In genomic region chr20:20837574-20838021, GRCh38 we compare ENCODE assay signal across 8 cellular contexts.
DNase-seq lines count a peak whose midpoint lies in the region; ATAC-seq, FAIRE-seq and TF ChIP-seq lines count a peak whose summit lies in the region.

No MANE protein-coding gene starts in this region.

- no peak overlapping the region for H3K4me2 ChIP-seq in DND-41 (ENCODE audit: insufficient read depth, low read length)

- H3K27ac ChIP-seq in DND-41 (ENCODE audit: low read length), result no peak overlapping the region
- no peak overlapping the region for H3K27ac ChIP-seq in Peyer's patch
- no peak overlapping the region for H3K27ac ChIP-seq in ascending aorta
- H3K27ac ChIP-seq in small intestine (ENCODE audit: low read depth in 1 of 2, low read length in 1 of 2), result no peak overlapping the region

- no peak overlapping the region for H3K9ac ChIP-seq in DND-41 (ENCODE audit: low read depth, low read length)

- 15 to 25% (median 23%) methylated on average over 19 of the region's 19 CpGs for WGBS in small intestine, 3 donors

- TF ChIP-seq CTCF in DND-41 (IDR thresholded peaks at IDR 0.05; ENCODE audit: borderline replicate concordance, extremely low read depth, low read length, poor library complexity, severe bottlenecking), result peak; percentile 68
- peak in 4 of 6 experiments; percentile 47 to 64 (median 61) for TF ChIP-seq CTCF in Peyer's patch (IDR thresholded peaks at IDR 0.05)
- peak in 2 of 3 experiments; percentile 41 to 61 for TF ChIP-seq CTCF in ascending aorta (IDR thresholded peaks at IDR 0.05)

- TF ChIP-seq POLR2A in Peyer's patch (IDR thresholded peaks at IDR 0.05), result no peak

- intact Hi-C loops in ascending aorta (cut with DNase I), result loop anchor here (5.0 kb wide), 1 partner anchor 670 kb away; no protein-coding TSS in a partner anchor

- H3K4me3 ChIP-seq in DND-41 (ENCODE audit: low read depth in 1 of 2, low read length in 2 of 2) (no peak overlapping the region), Peyer's patch (peak overlapping the region in 2 of 4 donors; percentile 16 to 32), ascending aorta (peak overlapping the region in 1 of 2 donors; percentile 40), small intestine (ENCODE audit: low read depth in 1 of 2, low read length in 2 of 2) (no peak overlapping the region)

- ATAC-seq in DND-41 (ENCODE audit: insufficient read depth, low read depth) (no peak), GM21423 (IDR thresholded peaks at IDR 0.05; ENCODE audit: unreplicated experiment) (no peak), HG02678 (IDR thresholded peaks at IDR 0.05; ENCODE audit: unreplicated experiment) (no peak)

- H3K36me3 ChIP-seq in DND-41 (ENCODE audit: insufficient read depth, low read length) (no peaks in the 10 kb centered on the region), Peyer's patch (no peaks in the 10 kb centered on the region), ascending aorta (no peaks in the 10 kb centered on the region), small intestine (ENCODE audit: control insufficient read depth in 2 of 2, insufficient read depth in 2 of 2, low read length in 2 of 2) (no peaks in the 10 kb centered on the region)

- H3K27me3 ChIP-seq in DND-41 (ENCODE audit: insufficient read depth, low read length, poor library complexity), result no peaks in the 10 kb centered on the region
- peaks cover 0 to 3% of the 10 kb centered on the region in 2 donors for H3K27me3 ChIP-seq in Peyer's patch
- H3K27me3 ChIP-seq in ascending aorta, result no peaks in the 10 kb centered on the region
- H3K27me3 ChIP-seq in small intestine (ENCODE audit: control insufficient read depth in 2 of 2, insufficient read depth in 2 of 2, low read length in 2 of 2), result peaks cover 2% of the 10 kb centered on the region in 2 donors

- no peaks in the 10 kb centered on the region for H4K20me1 ChIP-seq in DND-41 (ENCODE audit: insufficient read depth, low read length)

- H3K79me2 ChIP-seq in DND-41 (ENCODE audit: insufficient read depth, low read length), result no peaks in the 10 kb centered on the region

- no peak overlapping the region for H2AFZ ChIP-seq in DND-41 (ENCODE audit: low read depth, low read length)

- no peaks in the 10 kb centered on the region for H3K9me3 ChIP-seq in DND-41 (ENCODE audit: insufficient read depth, low read length, severe bottlenecking)
- no peaks in the 10 kb centered on the region for H3K9me3 ChIP-seq in Peyer's patch
- no peaks in the 10 kb centered on the region for H3K9me3 ChIP-seq in ascending aorta
- no peaks in the 10 kb centered on the region for H3K9me3 ChIP-seq in small intestine (ENCODE audit: control insufficient read depth, low read depth)

- peak; percentile 41 for DNase-seq in DND-41
- peak; percentile 52 for DNase-seq in M059J (ENCODE audit: low read depth)
- DNase-seq in Peyer's patch, result peak in 2 of 3 donors; percentile 58 to 80
- peak in 1 of 2 donors; percentile 70 for DNase-seq in ascending aorta (ENCODE audit: low spot score in 2 of 2)
- peak; percentile 63 to 71 for DNase-seq in hippocampal formation (lab: John Stamatoyannopoulos, UW)
- DNase-seq in small intestine, result peak; percentile 40

- FAIRE-seq in small intestine (lab: Jason Lieb, UNC), result no peak

- H3K4me1 ChIP-seq in DND-41 (ENCODE audit: insufficient read depth, low read length) (no peaks in the 10 kb centered on the region), Peyer's patch (no peaks in the 10 kb centered on the region), ascending aorta (no peaks in the 10 kb centered on the region), small intestine (ENCODE audit: control insufficient read depth in 2 of 2, insufficient read depth in 1 of 2, low read depth in 1 of 2, low read length in 1 of 2) (no peaks in the 10 kb centered on the region)
